ENCODE assay signal across 8 cellular contexts in genomic region chr16:9072806-9073341, GRCh38. TPM values are rescaled to one million over a fixed set of nuclear protein-coding genes. Genes with fewer than 3 reads are reported as not detected.
DNase-seq lines count a peak whose midpoint lies in the region; ATAC-seq, FAIRE-seq and TF ChIP-seq lines count a peak whose summit lies in the region.

No MANE protein-coding gene starts in this region.

- TF ChIP-seq POLR2A in GM12891 (IDR thresholded peaks at IDR 0.05; ENCODE audit: low read depth, low read length) = no peak

- no peaks in the 10 kb centered on the region; the same call in 1 of the 2 replicates for H3K9me3 ChIP-seq in SK-N-MC (ENCODE audit: low read depth, low read length)

- peak; percentile 13 for FAIRE-seq in GM12891 (lab: Jason Lieb, UNC)

- H3K36me3 ChIP-seq in SK-N-MC (ENCODE audit: insufficient read depth, low read length) = no peaks in the 10 kb centered on the region

- no peak for DNase-seq in GM12891 (ENCODE audit: insufficient read length, low spot score)
- no peak for DNase-seq in SK-N-MC (ENCODE audit: low read depth, low spot score)
- peak; percentile 78 to 89 for DNase-seq in foreskin fibroblast
- no peak for DNase-seq in midbrain (lab: John Stamatoyannopoulos, UW)
- DNase-seq in LoVo (ENCODE audit: low spot score) = no peak
- no peak for DNase-seq in SKM-1 (lab: John Stamatoyannopoulos, UW; ENCODE audit: unreplicated experiment)
- no peak for DNase-seq in posterior cingulate gyrus

- no peak for TF ChIP-seq CTCF in foreskin fibroblast (IDR thresholded peaks at IDR 0.05; ENCODE audit: low read depth, low read length)

- intact Hi-C loops in posterior cingulate gyrus (cut with DNase I) = no loop called here

- H3K27ac ChIP-seq in SK-N-MC = peak overlapping the region; percentile 37

- peak; percentile 79 for ATAC-seq in HG02759 (IDR thresholded peaks at IDR 0.05; ENCODE audit: unreplicated experiment)

- no peak overlapping the region for H3K4me3 ChIP-seq in SK-N-MC
- no peak overlapping the region for H3K4me3 ChIP-seq in foreskin fibroblast (ENCODE audit: low read depth in 1 of 2, low read length in 2 of 2)

- H3K9ac ChIP-seq in SK-N-MC (ENCODE audit: insufficient read length) = no peak overlapping the region

TF ChIP-seq in GM12891, 5 proteins besides CTCF, POLR2A, EP300 and RAD21:
- no peak for TF ChIP-seq TAF1 (IDR thresholded peaks at IDR 0.05; ENCODE audit: low read depth, low read length)
- TF ChIP-seq PAX5 (IDR thresholded peaks at IDR 0.05; ENCODE audit: insufficient read depth, low read length, severe bottlenecking) = no peak
- TF ChIP-seq POLR2AphosphoS5 (IDR thresholded peaks at IDR 0.05; ENCODE audit: low read depth, low read length) = no peak
- no peak for TF ChIP-seq SPI1 (IDR thresholded peaks at IDR 0.05; ENCODE audit: low read depth, low read length)
- no peak for TF ChIP-seq POU2F2 (IDR thresholded peaks at IDR 0.05; ENCODE audit: low read depth, low read length)
TF ChIP-seq in GM12891: peak in this region for 0.

RNA-seq across cellular contexts. Expression of gene HAPSTR1, which starts 18.6 kb away (rescaled TPM):
- 14.5 TPM for polyA plus RNA-seq in GM12891 (2012; ENCODE audit: low read depth, missing spikeins)

Comparison
In these comparisons a context has a peak if more than half of its experiments do, and no peak if none do; other contexts are left out.
1. DNase-seq: peak in foreskin fibroblast (2 of 2); none in GM12891 (single experiment), SK-N-MC (single experiment), midbrain (single experiment), LoVo (single experiment), SKM-1 (single experiment) and posterior cingulate gyrus (0 of 10).